Comparison of ENCODE assay signal across 9 cellular contexts in genomic region chr7:12570529-12571461, GRCh38. TPM values are rescaled to one million over a fixed set of nuclear protein-coding genes. Genes with fewer than 3 reads are reported as not detected.
DNase-seq lines count a peak whose midpoint lies in the region; ATAC-seq, FAIRE-seq and TF ChIP-seq lines count a peak whose summit lies in the region.
"Had no signal": no experiment of that assay in that cellular context is flagged by ENCODE, and none has a peak within 500 bp of the region (broad histone marks: within the 10 kb centered on the region; RNA-seq: fewer than 3 reads in every experiment).

TSS of gene SCIN (plus strand) at chr7:12570720. CDS start at chr7:12570787, 67 bp downstream.

- 3 to 4% (median 3%) methylated on average over 74 of the region's 74 CpGs for WGBS in small intestine, 3 donors

- peak within 1 kb of the TSS; percentile 74 to 80 for H3K9ac ChIP-seq in kidney (ENCODE audit: low read length in 2 of 2)

- DNase-seq in EH (ENCODE audit: low read depth) (peak; percentile 13), PC-9 (peak in 1 of 2 experiments; percentile 55), cardiac fibroblast (ENCODE audit: low read depth in 2 of 2) (peak; percentile 11), kidney (peak; percentile 88), small intestine (peak; percentile 90), SKM-1 treated with dmso at 0.1 percent for 144 hours (lab: John Stamatoyannopoulos, UW; ENCODE audit: unreplicated experiment) (no peak)

- H2AFZ ChIP-seq in PC-9: peak within 1 kb of the TSS; percentile 81

- peaks cover 6% of the 10 kb centered on the region; the same call in 1 of the 2 replicates for H3F3A ChIP-seq in PC-9 (ENCODE audit: insufficient read depth, low read depth)

- H3K36me3 ChIP-seq in PC-9 (ENCODE audit: low read depth): no peaks in the 10 kb centered on the region
- H3K36me3 ChIP-seq in kidney (ENCODE audit: control insufficient read depth in 1 of 2, insufficient read depth in 2 of 2, low read length in 2 of 2): no peaks in the 10 kb centered on the region
- H3K36me3 ChIP-seq in small intestine (ENCODE audit: control insufficient read depth in 2 of 2, insufficient read depth in 2 of 2, low read length in 2 of 2): no peaks in the 10 kb centered on the region

- no peak within 1 kb of the TSS for H3K27ac ChIP-seq in PC-9
- peak within 1 kb of the TSS; percentile 79 to 86 for H3K27ac ChIP-seq in kidney (ENCODE audit: low read depth in 2 of 2, low read length in 2 of 2)
- peak within 1 kb of the TSS; percentile 36 to 78 for H3K27ac ChIP-seq in small intestine (ENCODE audit: low read depth in 1 of 2, low read length in 1 of 2)
- H3K27ac ChIP-seq: SK-N-MC had no signal

- POLR2A ChIA-PET in PC-9 (lab: Charles Lee; ENCODE audit: unreplicated experiment): no interaction called here

- H3K9me2 ChIP-seq in PC-9 (ENCODE audit: insufficient read depth): no peaks in the 10 kb centered on the region

- peak within 1 kb of the TSS; percentile 85 for H3K4me2 ChIP-seq in PC-9

- TF ChIP-seq CTCF in PC-9 (conservative IDR thresholded peaks at IDR 0.05) (no peak), cardiac fibroblast (IDR thresholded peaks at IDR 0.05; ENCODE audit: low read depth, low read length) (no peak), kidney (IDR thresholded peaks at IDR 0.05; ENCODE audit: borderline replicate concordance, extremely low read depth, insufficient read depth) (no peak)

- H3K27me3 ChIP-seq in PC-9 (ENCODE audit: insufficient read depth, low read depth) (no peaks in the 10 kb centered on the region), small intestine (ENCODE audit: control insufficient read depth in 2 of 2, insufficient read depth in 2 of 2, low read length in 2 of 2) (peaks cover 0 to 9% of the 10 kb centered on the region in 2 donors)

- H3K4me1 ChIP-seq in PC-9 (replicated peaks; ENCODE audit: insufficient read depth) (peaks cover 22% of the 10 kb centered on the region), kidney (ENCODE audit: control insufficient read depth in 1 of 2, insufficient read depth in 1 of 2, low read depth in 1 of 2, low read length in 2 of 2) (no peaks in the 10 kb centered on the region), small intestine (ENCODE audit: control insufficient read depth in 2 of 2, insufficient read depth in 1 of 2, low read depth in 1 of 2, low read length in 1 of 2) (no peaks in the 10 kb centered on the region)

- ATAC-seq in HG02798 (IDR thresholded peaks at IDR 0.05; ENCODE audit: poor library complexity, unreplicated experiment) (peak; percentile 48), HG03045 (IDR thresholded peaks at IDR 0.05; ENCODE audit: unreplicated experiment) (no peak)

- CTCF ChIA-PET in PC-9 (lab: Charles Lee): no interaction called here

- BruUV-seq in PC-9 (replicated peaks; lab: Mats Ljungman, UMichigan): no TSS peak

- no peaks in the 10 kb centered on the region for H3K79me2 ChIP-seq in PC-9 (ENCODE audit: low read depth)

- intact Hi-C loops in PC-9 (cut with micrococcal nuclease; ENCODE audit: unreplicated experiment): loop anchor here (2.0 kb wide), 1 partner anchor 26 kb away; no protein-coding TSS in a partner anchor
- intact Hi-C loops in kidney (cut with DNase I): no loop called here

- H4K20me1 ChIP-seq in PC-9 (ENCODE audit: insufficient read depth): no peaks in the 10 kb centered on the region

- H3K4me3 ChIP-seq in PC-9: peak within 1 kb of the TSS; percentile 60
- peak within 1 kb of the TSS; percentile 32 to 35 for H3K4me3 ChIP-seq in cardiac fibroblast (replicated peaks in 1 of 2; ENCODE audit: low read depth in 2 of 2, low read length in 2 of 2)
- H3K4me3 ChIP-seq in kidney (ENCODE audit: low read length in 2 of 2): peak within 1 kb of the TSS; percentile 78 to 79
- peak within 1 kb of the TSS; percentile 3 to 64 for H3K4me3 ChIP-seq in small intestine (ENCODE audit: low read depth in 1 of 2, low read length in 2 of 2)
- H3K4me3 ChIP-seq: SK-N-MC had no signal

- H3K9me3 ChIP-seq in PC-9 (ENCODE audit: insufficient read depth, low read depth) (no peaks in the 10 kb centered on the region), kidney (ENCODE audit: control insufficient read depth in 1 of 2, low read length in 2 of 2) (no peaks in the 10 kb centered on the region), small intestine (ENCODE audit: control insufficient read depth, low read depth) (no peaks in the 10 kb centered on the region)

- no peak for FAIRE-seq in kidney (lab: Jason Lieb, UNC)
- no peak for FAIRE-seq in small intestine (lab: Jason Lieb, UNC)

RNA-seq across cellular contexts. Expression of gene SCIN, which starts in this region (rescaled TPM):
- 0.33 and 0.92 TPM in 2 replicates for total RNA-seq in PC-9 (2021)
- 141 TPM for total RNA-seq in kidney
- polyA plus RNA-seq in kidney (ENCODE audit: insufficient read depth, low read depth, low replicate concordance): 62.8 TPM
- polyA plus RNA-seq in small intestine: 10 to 100 TPM in 2 of 3 donors, 1 to 10 TPM in 1; 4.0 to 61.1 (median 38.4) TPM

Comparison
In these comparisons a context has a peak if more than half of its experiments do, and no peak if none do; other contexts are left out.
1. RNA of gene SCIN (total RNA-seq): 141 TPM in kidney (single experiment); 0.33 to 0.92 TPM in PC-9; every median in the first group is over 10 times any median in the second.
2. Peak in every context shown above with its lines, with median percentiles within 50 percentile points of each other: H3K4me3 ChIP-seq.